14 cellular contexts compared by ENCODE assay signal in the genomic region with DNA sequence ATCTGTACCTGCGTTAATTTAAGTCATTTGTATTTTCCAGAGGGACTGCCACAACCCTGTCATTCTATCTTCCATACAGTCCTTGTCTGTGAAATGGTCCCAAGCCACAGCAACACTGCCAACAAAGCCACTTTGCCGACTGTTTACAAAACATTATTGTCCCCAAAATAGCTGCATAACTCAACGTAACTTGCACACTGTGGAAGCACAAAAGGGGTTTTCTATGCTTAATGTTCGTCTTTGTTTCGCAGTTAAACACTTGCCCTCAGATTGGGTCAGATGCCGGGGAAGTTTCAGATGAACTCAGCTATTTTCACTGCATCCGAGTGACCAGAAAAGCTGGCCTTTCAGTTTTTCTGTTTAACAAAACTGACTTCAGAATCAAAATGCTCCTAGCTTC. TPM values are rescaled to one million over a fixed set of nuclear protein-coding genes. Genes with fewer than 3 reads are reported as not detected.
"Had no signal": no experiment of that assay in that cellular context is flagged by ENCODE, and none has a peak within 500 bp of the region (broad histone marks: within the 10 kb centered on the region; RNA-seq: fewer than 3 reads in every experiment).

No MANE protein-coding gene starts in this region.

- DNase-seq: activated CD4-positive, alpha-beta T cell treated with anti-CD3 and anti-CD28 coated beads, Interleukin-2, amount 10 ng/mL, durations not matched to agents 7 days and 5 days; activated CD4-positive, CD25-positive, alpha-beta regulatory T cell; activated naive CD4-positive, alpha-beta T cell treated with anti-CD3 and anti-CD28 coated beads for 36 hours; activated T-cell treated with anti-CD3 and anti-CD28 coated beads for 4 hours; body of pancreas; T-helper 2 cell had no signal

- H3K36me3 Mint-ChIP-seq: stimulated activated effector memory CD8-positive, alpha-beta T cell treated with anti-CD3 and anti-CD28 coated beads, Interleukin-12 subunit alpha, Interleukin-12 subunit beta, amount 100 ng/mL, for 72 hours had no signal

- ATAC-seq: activated T-helper 17 cell treated with anti-CD3 and anti-CD28 coated beads, Interleukin-2, amount 50 U/mL, for 72 hours; body of pancreas; esophagus mucosa; right lobe of liver; stimulated activated effector memory CD8-positive, alpha-beta T cell treated with anti-CD3 and anti-CD28 coated beads, Interleukin-12 subunit alpha, Interleukin-12 subunit beta, amount 100 ng/mL, for 72 hours; upper lobe of right lung had no signal

- H3K9me3 Mint-ChIP-seq: activated CD4-positive, alpha-beta T cell treated with anti-CD3 and anti-CD28 coated beads, Interleukin-2, amount 10 ng/mL, durations not matched to agents 7 days and 5 days; activated naive CD4-positive, alpha-beta T cell treated with anti-CD3 and anti-CD28 coated beads for 36 hours; activated T-helper 17 cell treated with anti-CD3 and anti-CD28 coated beads, Interleukin-2, amount 50 U/mL, for 72 hours; dendritic cell treated with granulocyte-macrophage colony-stimulating factor and Interleukin-4, amounts not matched to agents 40 ng/mL and 50 ng/mL, for 4 days; stimulated activated effector memory CD8-positive, alpha-beta T cell treated with anti-CD3 and anti-CD28 coated beads, Interleukin-12 subunit alpha, Interleukin-12 subunit beta, amount 100 ng/mL, for 72 hours had no signal

- H3K27ac ChIP-seq: body of pancreas, right lobe of liver, upper lobe of right lung had no signal

- H3K4me3 ChIP-seq: body of pancreas, right lobe of liver, upper lobe of right lung had no signal

- H3K27ac Mint-ChIP-seq: activated CD4-positive, alpha-beta T cell treated with anti-CD3 and anti-CD28 coated beads, Interleukin-2, amount 10 ng/mL, durations not matched to agents 7 days and 5 days; activated naive CD4-positive, alpha-beta T cell treated with anti-CD3 and anti-CD28 coated beads for 36 hours; activated T-helper 17 cell treated with anti-CD3 and anti-CD28 coated beads, Interleukin-2, amount 50 U/mL, for 72 hours; dendritic cell treated with granulocyte-macrophage colony-stimulating factor and Interleukin-4, amounts not matched to agents 40 ng/mL and 50 ng/mL, for 4 days; progenitor cell of endocrine pancreas; stimulated activated effector memory CD8-positive, alpha-beta T cell treated with anti-CD3 and anti-CD28 coated beads, Interleukin-12 subunit alpha, Interleukin-12 subunit beta, amount 100 ng/mL, for 72 hours had no signal

- H3K36me3 ChIP-seq: right lobe of liver, upper lobe of right lung had no signal

- H3K4me3 Mint-ChIP-seq: activated CD4-positive, alpha-beta T cell treated with anti-CD3 and anti-CD28 coated beads, Interleukin-2, amount 10 ng/mL, durations not matched to agents 7 days and 5 days; activated naive CD4-positive, alpha-beta T cell treated with anti-CD3 and anti-CD28 coated beads for 36 hours; activated T-helper 17 cell treated with anti-CD3 and anti-CD28 coated beads, Interleukin-2, amount 50 U/mL, for 72 hours; dendritic cell treated with granulocyte-macrophage colony-stimulating factor and Interleukin-4, amounts not matched to agents 40 ng/mL and 50 ng/mL, for 4 days; stimulated activated effector memory CD8-positive, alpha-beta T cell treated with anti-CD3 and anti-CD28 coated beads, Interleukin-12 subunit alpha, Interleukin-12 subunit beta, amount 100 ng/mL, for 72 hours had no signal

- H3K27me3 ChIP-seq: body of pancreas, right lobe of liver, upper lobe of right lung had no signal

- H3K9me3 ChIP-seq: body of pancreas, right lobe of liver, upper lobe of right lung had no signal

RNA-seq across cellular contexts. Expression of gene SEC14L5, which starts 4.6 kb away (rescaled TPM):
- total RNA-seq: activated CD4-positive, alpha-beta T cell treated with anti-CD3 and anti-CD28 coated beads, Interleukin-2, amount 10 ng/mL, durations not matched to agents 7 days and 5 days; activated CD8-positive, alpha-beta memory T cell treated with anti-CD3 and anti-CD28 coated beads for 36 hours; activated naive CD4-positive, alpha-beta T cell treated with anti-CD3 and anti-CD28 coated beads for 36 hours had no signal

RNA-seq across cellular contexts. Expression of gene PPL, which starts 25.8 kb away (rescaled TPM):
- total RNA-seq: activated CD4-positive, alpha-beta T cell treated with anti-CD3 and anti-CD28 coated beads, Interleukin-2, amount 10 ng/mL, durations not matched to agents 7 days and 5 days; activated CD8-positive, alpha-beta memory T cell treated with anti-CD3 and anti-CD28 coated beads for 36 hours; activated T-helper 17 cell treated with anti-CD3 and anti-CD28 coated beads, Interleukin-2, amount 50 U/mL, for 72 hours had no signal
